Comparison of ENCODE assay signal across 10 cellular contexts in the genomic region with DNA sequence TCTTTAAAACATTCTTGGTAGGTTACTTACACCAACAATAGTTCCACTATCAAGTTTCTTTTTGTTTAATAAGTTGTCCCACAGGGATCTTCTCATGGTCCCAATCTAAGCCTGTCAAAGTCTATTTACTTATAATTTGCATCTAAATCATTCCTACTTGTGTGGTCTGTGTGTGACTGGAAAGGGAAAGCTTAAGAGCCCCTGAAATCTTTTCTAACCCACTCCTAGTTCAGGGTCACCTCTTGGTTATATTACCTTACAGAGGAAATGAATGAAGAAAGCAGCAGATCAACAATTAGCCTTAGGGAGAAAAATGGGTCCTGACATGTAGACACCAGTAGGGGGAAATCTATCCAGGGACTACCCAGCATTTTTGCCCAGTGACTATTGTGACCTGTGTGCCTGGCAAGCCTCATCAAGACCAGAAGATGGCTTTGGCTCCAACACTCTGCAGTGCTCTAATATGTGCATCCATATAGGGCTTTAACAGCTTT.
DNase-seq lines count a peak whose midpoint lies in the region; ATAC-seq and TF ChIP-seq lines count a peak whose summit lies in the region.
"Had no signal": no experiment of that assay in that cellular context is flagged by ENCODE, and none has a peak within 500 bp of the region (broad histone marks: within the 10 kb centered on the region; RNA-seq: fewer than 3 reads in every experiment).

No MANE protein-coding gene starts in this region.

- H3K36me3 Mint-ChIP-seq in activated T-cell treated with anti-CD3 and anti-CD28 coated beads, Interleukin-2, amount 50 U/mL, for 24 hours (ENCODE audit: low read depth): peaks cover 20% of the 10 kb centered on the region

- H3K27ac Mint-ChIP-seq in activated T-cell treated with anti-CD3 and anti-CD28 coated beads, Interleukin-2, amount 50 U/mL, for 24 hours: no peak overlapping the region
- H3K27ac Mint-ChIP-seq: activated B cell treated with CpG ODN at 0.5 μM for 24 hours; stimulated activated naive CD8-positive, alpha-beta T cell treated with anti-CD3 and anti-CD28 coated beads, Interleukin-15, Interleukin-2, amounts not matched to agents 100 ng/mL and 50 ng/mL, for 24 hours had no signal

- H3K36me3 ChIP-seq in colonic mucosa: no peaks in the 10 kb centered on the region

- H3K9ac ChIP-seq in colonic mucosa (ENCODE audit: low read depth in 2 of 2, low read length in 2 of 2): no peak overlapping the region

- H3K27ac ChIP-seq in colonic mucosa: no peak overlapping the region

- no peaks in the 10 kb centered on the region for H3K4me1 ChIP-seq in colonic mucosa

- no peak overlapping the region for H3K4me3 Mint-ChIP-seq in activated T-cell treated with anti-CD3 and anti-CD28 coated beads, Interleukin-2, amount 50 U/mL, for 24 hours
- H3K4me3 Mint-ChIP-seq: activated B cell treated with CpG ODN at 0.5 μM for 24 hours; stimulated activated naive CD8-positive, alpha-beta T cell treated with anti-CD3 and anti-CD28 coated beads, Interleukin-15, Interleukin-2, amounts not matched to agents 100 ng/mL and 50 ng/mL, for 24 hours had no signal

- intact Hi-C loops in colonic mucosa (cut with DNase I): loop anchor here (10.0 kb wide), 1 partner anchor 110 kb away; a partner anchor contains a TSS

- no peaks in the 10 kb centered on the region for H3K27me3 ChIP-seq in colonic mucosa

- peak; percentile 52 for TF ChIP-seq RAD21 in Ishikawa (IDR thresholded peaks at IDR 0.05; ENCODE audit: low read depth)

- H3K4me1 Mint-ChIP-seq in activated T-cell treated with anti-CD3 and anti-CD28 coated beads, Interleukin-2, amount 50 U/mL, for 24 hours (ENCODE audit: low read depth): no peaks in the 10 kb centered on the region
- H3K4me1 Mint-ChIP-seq: activated B cell treated with CpG ODN at 0.5 μM for 24 hours had no signal

- TF ChIP-seq CTCF in colonic mucosa (IDR thresholded peaks at IDR 0.05): no peak

- H3K9me3 ChIP-seq in colonic mucosa: no peaks in the 10 kb centered on the region

- H3K4me3 ChIP-seq in colonic mucosa: no peak overlapping the region

- TF ChIP-seq EP300 in Ishikawa (IDR thresholded peaks at IDR 0.05; ENCODE audit: borderline replicate concordance): no peak

- H3K27me3 Mint-ChIP-seq in activated T-cell treated with anti-CD3 and anti-CD28 coated beads, Interleukin-2, amount 50 U/mL, for 24 hours: no peaks in the 10 kb centered on the region
- H3K27me3 Mint-ChIP-seq: activated B cell treated with CpG ODN at 0.5 μM for 24 hours; stimulated activated naive CD8-positive, alpha-beta T cell treated with anti-CD3 and anti-CD28 coated beads, Interleukin-15, Interleukin-2, amounts not matched to agents 100 ng/mL and 50 ng/mL, for 24 hours had no signal

- peak; percentile 81 for DNase-seq in Caki2 (ENCODE audit: low read depth)
- peak; percentile 39 for DNase-seq in amniotic epithelial cell (ENCODE audit: low read depth)
- DNase-seq in kidney tubule cell (ENCODE audit: low spot score): peak; percentile 82
- no peak for DNase-seq in colonic mucosa
- DNase-seq in activated T-cell treated with anti-CD3 and anti-CD28 coated beads, Interleukin-2, amount 50 U/mL, for 24 hours: no peak
- DNase-seq in COLO829 (ENCODE audit: low spot score): no peak
- DNase-seq: activated B cell treated with CpG ODN at 0.5 μM for 24 hours had no signal

- ATAC-seq in GM21723 (IDR thresholded peaks at IDR 0.05; ENCODE audit: unreplicated experiment): no peak

- no peaks in the 10 kb centered on the region for H3K9me3 Mint-ChIP-seq in activated T-cell treated with anti-CD3 and anti-CD28 coated beads, Interleukin-2, amount 50 U/mL, for 24 hours
- H3K9me3 Mint-ChIP-seq: activated B cell treated with CpG ODN at 0.5 μM for 24 hours; stimulated activated naive CD8-positive, alpha-beta T cell treated with anti-CD3 and anti-CD28 coated beads, Interleukin-15, Interleukin-2, amounts not matched to agents 100 ng/mL and 50 ng/mL, for 24 hours had no signal

- in situ Hi-C loops in Caki2 (cut with HindIII; ENCODE audit: low pct_unique_long_range_greater_than_20kb, low sequenced_read_pairs): loop anchor here (10.0 kb wide), 1 partner anchor 110 kb away; a partner anchor contains a TSS

TF ChIP-seq in Ishikawa, 13 proteins besides CTCF, POLR2A, EP300 and RAD21:
- TF ChIP-seq, protein P1, sequence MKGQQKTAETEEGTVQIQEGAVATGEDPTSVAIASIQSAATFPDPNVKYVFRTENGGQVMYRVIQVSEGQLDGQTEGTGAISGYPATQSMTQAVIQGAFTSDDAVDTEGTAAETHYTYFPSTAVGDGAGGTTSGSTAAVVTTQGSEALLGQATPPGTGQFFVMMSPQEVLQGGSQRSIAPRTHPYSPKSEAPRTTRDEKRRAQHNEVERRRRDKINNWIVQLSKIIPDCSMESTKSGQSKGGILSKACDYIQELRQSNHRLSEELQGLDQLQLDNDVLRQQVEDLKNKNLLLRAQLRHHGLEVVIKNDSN (IDR thresholded peaks at IDR 0.05): no peak
- no peak for TF ChIP-seq TCF12 (IDR thresholded peaks at IDR 0.05; ENCODE audit: low read depth)
- TF ChIP-seq CEBPB (IDR thresholded peaks at IDR 0.05): no peak
- no peak for TF ChIP-seq TAF1 (IDR thresholded peaks at IDR 0.05; ENCODE audit: low read depth)
- no peak for TF ChIP-seq TEAD4 (IDR thresholded peaks at IDR 0.05)

Comparison
In these comparisons a context has a peak if more than half of its experiments do, and no peak if none do; other contexts are left out.
1. DNase-seq: peak in Caki2 (single experiment), amniotic epithelial cell (single experiment) and kidney tubule cell (single experiment); none in colonic mucosa (single experiment), activated T-cell treated with anti-CD3 and anti-CD28 coated beads, Interleukin-2, amount 50 U/mL, for 24 hours (single experiment) and COLO829 (single experiment).